20 cellular contexts compared by ENCODE assay signal in the genomic region with DNA sequence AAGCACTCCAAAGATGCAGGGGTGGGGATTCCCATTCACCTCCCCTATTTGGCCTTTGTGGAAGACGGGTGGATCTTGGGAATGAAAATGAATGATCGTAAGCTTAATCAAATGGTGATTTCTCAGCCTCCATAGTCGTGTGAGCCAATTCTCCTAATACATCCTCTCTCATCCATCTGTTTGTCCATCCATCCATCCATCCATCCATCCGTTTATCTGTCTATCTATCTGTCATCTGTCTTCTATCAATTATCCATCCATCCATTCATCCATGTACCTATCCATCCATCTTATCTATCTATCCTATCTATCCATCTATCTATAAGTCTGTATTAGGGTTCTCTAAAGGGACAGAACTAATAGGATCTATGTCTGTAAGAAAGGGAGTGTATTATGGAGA. TPM values are rescaled to one million over a fixed set of nuclear protein-coding genes. Genes with fewer than 3 reads are reported as not detected.
DNase-seq lines count a peak whose midpoint lies in the region; ATAC-seq and TF ChIP-seq lines count a peak whose summit lies in the region.
"Had no signal": no experiment of that assay in that cellular context is flagged by ENCODE, and none has a peak within 500 bp of the region (broad histone marks: within the 10 kb centered on the region; RNA-seq: fewer than 3 reads in every experiment).

No MANE protein-coding gene starts in this region.

- no peak overlapping the region for H3K4me3 ChIP-seq in CD4-positive, alpha-beta memory T cell (ENCODE audit: low read length in 2 of 2)
- no peak overlapping the region for H3K4me3 ChIP-seq in HEK293 (ENCODE audit: low read depth, low read length)
- H3K4me3 ChIP-seq: BLaER1 treated with 17β-estradiol and CSF1 and Interleukin-3, amounts not matched to agents 10 nM and 100 nM; GM12878 had no signal

- no peak for TF ChIP-seq CTCF in HEK293 (tag by site-specific recombination; IDR thresholded peaks at IDR 0.05)

- H3K27me3 ChIP-seq in CD4-positive, alpha-beta memory T cell (ENCODE audit: insufficient read depth, low read length): no peaks in the 10 kb centered on the region
- H3K27me3 ChIP-seq: BLaER1 treated with 17β-estradiol and CSF1 and Interleukin-3, amounts not matched to agents 10 nM and 100 nM had no signal

- H3K36me3 ChIP-seq in CD4-positive, alpha-beta memory T cell (ENCODE audit: insufficient read depth, low read length): peaks cover 52% of the 10 kb centered on the region
- H3K36me3 ChIP-seq in HEK293 (ENCODE audit: control insufficient read depth in 2 of 2, insufficient read depth in 1 of 2, low read length in 2 of 2): peaks cover 13 to 47% of the 10 kb centered on the region in 2 experiments; a peak in 2 of 3 replicates

- H3K9me3 Mint-ChIP-seq in CD4-positive, alpha-beta memory T cell: no peaks in the 10 kb centered on the region
- H3K9me3 Mint-ChIP-seq: CD8-positive, alpha-beta memory T cell had no signal

- H3K27ac ChIP-seq in CD4-positive, alpha-beta memory T cell (ENCODE audit: low read depth, low read length): peak overlapping the region; percentile 1
- H3K27ac ChIP-seq in HEK293 (ENCODE audit: extremely low read depth, low read depth, low read length): no peak overlapping the region
- H3K27ac ChIP-seq: BLaER1 treated with 17β-estradiol and CSF1 and Interleukin-3, amounts not matched to agents 10 nM and 100 nM; C4-2B had no signal

- ATAC-seq in HG03135 (IDR thresholded peaks at IDR 0.05; ENCODE audit: unreplicated experiment): no peak
- ATAC-seq: GM12878 had no signal

- intact Hi-C loops in CD4-positive, alpha-beta memory T cell (cut with micrococcal nuclease): no loop called here

- DNase-seq in CD4-positive, alpha-beta memory T cell: no peak
- DNase-seq in Ammon's horn (ENCODE audit: low spot score) (no peak), amniotic stem cell (lab: John Stamatoyannopoulos, UW) (no peak)
- DNase-seq: 8988T; ACHN; CD8-positive, alpha-beta memory T cell; COR-L47; DMS 273 treated with DMSO at 0.1 percent for 48 hours; DMS153; DMS53; DMS79; DND-41; EL; GDM1 had no signal

- no peak overlapping the region for H3K27ac Mint-ChIP-seq in CD4-positive, alpha-beta memory T cell
- H3K27ac Mint-ChIP-seq: B cell had no signal

- peaks cover 81% of the 10 kb centered on the region for H3K4me1 ChIP-seq in CD4-positive, alpha-beta memory T cell (ENCODE audit: insufficient read depth, low read length)
- no peaks in the 10 kb centered on the region for H3K4me1 ChIP-seq in HEK293 (ENCODE audit: control insufficient read depth, insufficient read depth, low read length)

- no peak overlapping the region for H3K4me3 Mint-ChIP-seq in CD4-positive, alpha-beta memory T cell
- H3K4me3 Mint-ChIP-seq: B cell had no signal

- H3K4me1 Mint-ChIP-seq in CD4-positive, alpha-beta memory T cell: peaks cover 15 to 48% (median 36%) of the 10 kb centered on the region in 4 donors

- POLR2A ChIA-PET in CD4-positive, alpha-beta memory T cell (lab: Charles Lee; ENCODE audit: partially characterized antibody): interaction anchor here (1.2 kb wide), 1 partner anchor 10 kb away, joined by 3 read pairs; no protein-coding TSS in a partner anchor
- POLR2A ChIA-PET in HEK293 (lab: Yijun Ruan, JAX): no interaction called here

- peaks cover 15 to 31% of the 10 kb centered on the region in 2 donors for H3K36me3 Mint-ChIP-seq in CD4-positive, alpha-beta memory T cell

- no peaks in the 10 kb centered on the region for H3K27me3 Mint-ChIP-seq in CD4-positive, alpha-beta memory T cell
- H3K27me3 Mint-ChIP-seq: B cell had no signal

- CTCF ChIA-PET in CD4-positive, alpha-beta memory T cell (lab: Charles Lee; ENCODE audit: partially characterized antibody): interaction anchor here (0.7 to 1.7 kb wide), 2 partner anchors 16 to 83 kb away, joined by 3 to 5 read pairs; no protein-coding TSS in a partner anchor
- CTCF ChIA-PET in HEK293 (lab: Yijun Ruan, JAX): no interaction called here

- H3K9me3 ChIP-seq in CD4-positive, alpha-beta memory T cell (ENCODE audit: control insufficient read depth in 1 of 2, low read length in 2 of 2): no peaks in the 10 kb centered on the region
- H3K9me3 ChIP-seq in HEK293 (ENCODE audit: control insufficient read depth, insufficient read depth, low read depth, low read length): no peaks in the 10 kb centered on the region
- H3K9me3 ChIP-seq: BLaER1 treated with 17β-estradiol and CSF1 and Interleukin-3, amounts not matched to agents 10 nM and 100 nM had no signal

TF ChIP-seq in HEK293, 187 proteins besides CTCF, POLR2A, EP300 and RAD21:
- peak; percentile 69; the same call in 1 of the 2 replicates for TF ChIP-seq ZBTB17 (tag by site-specific recombination; IDR thresholded peaks at IDR 0.05)
- TF ChIP-seq ZNF366 (tag by site-specific recombination; conservative IDR thresholded peaks at IDR 0.05): peak; percentile 73
- TF ChIP-seq, protein P1, sequence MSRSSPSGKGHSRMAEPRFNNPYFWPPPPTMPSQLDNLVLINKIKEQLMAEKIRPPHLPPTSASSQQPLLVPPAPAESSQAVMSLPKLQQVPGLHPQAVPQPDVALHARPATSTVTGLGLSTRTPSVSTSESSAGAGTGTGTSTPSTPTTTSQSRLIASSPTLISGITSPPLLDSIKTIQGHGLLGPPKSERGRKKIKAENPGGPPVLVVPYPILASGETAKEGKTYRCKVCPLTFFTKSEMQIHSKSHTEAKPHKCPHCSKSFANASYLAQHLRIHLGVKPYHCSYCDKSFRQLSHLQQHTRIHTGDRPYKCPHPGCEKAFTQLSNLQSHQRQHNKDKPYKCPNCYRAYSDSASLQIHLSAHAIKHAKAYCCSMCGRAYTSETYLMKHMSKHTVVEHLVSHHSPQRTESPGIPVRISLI (tag by site-specific recombination; IDR thresholded peaks at IDR 0.05): no peak
- TF ChIP-seq ZNF416 (tag by site-specific recombination; IDR thresholded peaks at IDR 0.05): no peak
- no peak for TF ChIP-seq ZFP41 (tag by site-specific recombination; IDR thresholded peaks at IDR 0.05; ENCODE audit: borderline replicate concordance)

RNA-seq across cellular contexts. Expression of gene RNF213, which starts 7.8 kb away (rescaled TPM):
- 100 to 1,000 TPM; 367 to 399 TPM for total RNA-seq in CD4-positive, alpha-beta memory T cell
- polyA plus RNA-seq in CD4-positive, alpha-beta memory T cell: 10 to 100 TPM; 11.2 to 67.9 TPM

RNA-seq across cellular contexts. Expression of gene SLC26A11, which starts 48.2 kb away (rescaled TPM):
- total RNA-seq in CD4-positive, alpha-beta memory T cell: 100 to 1,000 TPM; 121 to 126 TPM
- 10 to 100 TPM in 1 of 2 donors, 1 to 10 TPM in 1; 6.3 to 10.6 TPM for polyA plus RNA-seq in CD4-positive, alpha-beta memory T cell

RNA-seq across cellular contexts. Expression of gene SGSH, which starts 48.3 kb away (rescaled TPM):
- 100 to 1,000 TPM; 189 to 198 TPM for total RNA-seq in CD4-positive, alpha-beta memory T cell
- 10 to 100 TPM; 37.8 to 58.6 TPM for polyA plus RNA-seq in CD4-positive, alpha-beta memory T cell
